ENCODE assay signal across 1 cellular context in the genomic region with DNA sequence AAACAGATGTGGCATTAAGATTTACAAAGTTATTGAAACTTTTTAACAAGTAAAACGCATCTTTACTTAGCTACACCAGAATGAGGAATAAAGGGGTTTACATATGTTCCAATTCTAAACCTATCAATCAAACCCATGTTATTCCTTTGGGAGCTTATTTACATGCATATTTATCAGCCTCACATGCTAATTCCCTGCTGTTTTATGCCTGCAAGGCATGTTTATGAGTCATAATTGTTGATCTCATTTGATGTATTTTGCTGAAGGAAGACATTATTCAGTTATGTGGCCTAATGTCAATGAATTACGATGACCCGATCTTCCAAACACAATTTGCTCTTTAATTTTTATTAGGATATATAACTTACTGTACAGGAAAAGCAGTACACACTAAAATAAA.
TF ChIP-seq lines count a peak whose summit lies in the region.

No MANE protein-coding gene starts in this region.

TF ChIP-seq in HEK293T, 16 proteins besides CTCF, POLR2A, EP300 and RAD21 (continued from another document):
- TF ChIP-seq FOXK2 (IDR thresholded peaks at IDR 0.05) (0 out of 2 replicates have a peak, but pooled peaks have one; percentile 40), ELF4 (IDR thresholded peaks at IDR 0.05) (no peak)
